ENCODE assay signal across 1 cellular context in the genomic region with DNA sequence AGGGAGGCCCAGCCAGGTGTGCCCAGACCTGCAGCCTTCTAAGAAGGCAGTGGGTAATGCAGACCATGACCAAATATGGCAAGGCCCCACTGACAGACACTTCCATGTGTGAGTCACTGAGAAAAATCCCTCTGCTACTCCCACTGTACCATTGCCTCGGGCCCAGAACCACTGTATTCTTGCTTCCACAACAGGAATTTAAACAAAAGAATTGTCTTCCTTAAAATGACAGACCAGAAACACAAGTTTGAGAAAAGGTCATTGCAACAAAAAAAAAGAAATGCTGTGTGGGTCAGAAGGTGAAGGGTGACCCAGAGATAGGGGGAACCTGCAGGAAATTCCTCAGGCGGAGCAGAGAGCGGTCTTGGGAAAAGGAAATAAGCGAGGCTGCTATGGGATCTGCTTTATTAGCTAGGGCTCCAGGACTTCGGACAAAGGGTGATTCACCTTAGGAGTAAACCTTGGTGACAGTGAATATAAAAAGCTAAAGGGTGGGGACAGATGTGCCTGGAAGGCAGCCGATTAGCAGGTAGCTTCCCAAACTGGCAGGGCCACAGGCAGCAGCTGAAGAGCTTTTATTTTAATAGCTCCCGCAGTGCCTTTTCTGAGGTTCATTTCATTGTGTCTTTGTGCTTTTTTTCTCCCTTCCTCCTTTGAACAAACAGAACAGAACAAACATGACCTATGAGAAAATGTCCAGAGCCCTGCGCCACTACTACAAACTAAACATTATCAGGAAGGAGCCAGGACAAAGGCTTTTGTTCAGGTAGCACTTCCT.
TF ChIP-seq lines count a peak whose summit lies in the region.

No MANE protein-coding gene starts in this region.

TF ChIP-seq in HepG2, 621 proteins besides CTCF, POLR2A, EP300 and RAD21 (continued from another document and continues in another):
- TF ChIP-seq, protein P1, sequence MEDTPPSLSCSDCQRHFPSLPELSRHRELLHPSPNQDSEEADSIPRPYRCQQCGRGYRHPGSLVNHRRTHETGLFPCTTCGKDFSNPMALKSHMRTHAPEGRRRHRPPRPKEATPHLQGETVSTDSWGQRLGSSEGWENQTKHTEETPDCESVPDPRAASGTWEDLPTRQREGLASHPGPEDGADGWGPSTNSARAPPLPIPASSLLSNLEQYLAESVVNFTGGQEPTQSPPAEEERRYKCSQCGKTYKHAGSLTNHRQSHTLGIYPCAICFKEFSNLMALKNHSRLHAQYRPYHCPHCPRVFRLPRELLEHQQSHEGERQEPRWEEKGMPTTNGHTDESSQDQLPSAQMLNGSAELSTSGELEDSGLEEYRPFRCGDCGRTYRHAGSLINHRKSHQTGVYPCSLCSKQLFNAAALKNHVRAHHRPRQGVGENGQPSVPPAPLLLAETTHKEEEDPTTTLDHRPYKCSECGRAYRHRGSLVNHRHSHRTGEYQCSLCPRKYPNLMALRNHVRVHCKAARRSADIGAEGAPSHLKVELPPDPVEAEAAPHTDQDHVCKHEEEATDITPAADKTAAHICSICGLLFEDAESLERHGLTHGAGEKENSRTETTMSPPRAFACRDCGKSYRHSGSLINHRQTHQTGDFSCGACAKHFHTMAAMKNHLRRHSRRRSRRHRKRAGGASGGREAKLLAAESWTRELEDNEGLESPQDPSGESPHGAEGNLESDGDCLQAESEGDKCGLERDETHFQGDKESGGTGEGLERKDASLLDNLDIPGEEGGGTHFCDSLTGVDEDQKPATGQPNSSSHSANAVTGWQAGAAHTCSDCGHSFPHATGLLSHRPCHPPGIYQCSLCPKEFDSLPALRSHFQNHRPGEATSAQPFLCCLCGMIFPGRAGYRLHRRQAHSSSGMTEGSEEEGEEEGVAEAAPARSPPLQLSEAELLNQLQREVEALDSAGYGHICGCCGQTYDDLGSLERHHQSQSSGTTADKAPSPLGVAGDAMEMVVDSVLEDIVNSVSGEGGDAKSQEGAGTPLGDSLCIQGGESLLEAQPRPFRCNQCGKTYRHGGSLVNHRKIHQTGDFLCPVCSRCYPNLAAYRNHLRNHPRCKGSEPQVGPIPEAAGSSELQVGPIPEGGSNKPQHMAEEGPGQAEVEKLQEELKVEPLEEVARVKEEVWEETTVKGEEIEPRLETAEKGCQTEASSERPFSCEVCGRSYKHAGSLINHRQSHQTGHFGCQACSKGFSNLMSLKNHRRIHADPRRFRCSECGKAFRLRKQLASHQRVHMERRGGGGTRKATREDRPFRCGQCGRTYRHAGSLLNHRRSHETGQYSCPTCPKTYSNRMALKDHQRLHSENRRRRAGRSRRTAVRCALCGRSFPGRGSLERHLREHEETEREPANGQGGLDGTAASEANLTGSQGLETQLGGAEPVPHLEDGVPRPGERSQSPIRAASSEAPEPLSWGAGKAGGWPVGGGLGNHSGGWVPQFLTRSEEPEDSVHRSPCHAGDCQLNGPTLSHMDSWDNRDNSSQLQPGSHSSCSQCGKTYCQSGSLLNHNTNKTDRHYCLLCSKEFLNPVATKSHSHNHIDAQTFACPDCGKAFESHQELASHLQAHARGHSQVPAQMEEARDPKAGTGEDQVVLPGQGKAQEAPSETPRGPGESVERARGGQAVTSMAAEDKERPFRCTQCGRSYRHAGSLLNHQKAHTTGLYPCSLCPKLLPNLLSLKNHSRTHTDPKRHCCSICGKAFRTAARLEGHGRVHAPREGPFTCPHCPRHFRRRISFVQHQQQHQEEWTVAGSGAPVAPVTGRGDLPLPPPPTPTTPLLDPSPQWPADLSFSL (CRISPR knock-in tag; IDR thresholded peaks at IDR 0.05), result no peak
- TF ChIP-seq ERF (CRISPR knock-in tag; IDR thresholded peaks at IDR 0.05) (no peak), DPF2 (CRISPR knock-in tag; IDR thresholded peaks at IDR 0.05; ENCODE audit: borderline replicate concordance, low read depth) (peak; percentile 38; the same call in 1 of the 2 replicates), NFATC3 (CRISPR knock-in tag; IDR thresholded peaks at IDR 0.05) (no peak), ZNF335 (CRISPR knock-in tag; IDR thresholded peaks at IDR 0.05) (peak; percentile 54; the same call in 1 of the 2 replicates), FLYWCH1 (CRISPR knock-in tag; IDR thresholded peaks at IDR 0.05) (no peak), ZNF274 (CRISPR knock-in tag; IDR thresholded peaks at IDR 0.05) (no peak), ZNF143 (CRISPR knock-in tag; IDR thresholded peaks at IDR 0.05) (no peak), NR2F6 (IDR thresholded peaks at IDR 0.05) (peak; percentile 72), NR2F6 (CRISPR knock-in tag; IDR thresholded peaks at IDR 0.05) (peak; percentile 85), ZNF75D (CRISPR knock-in tag; IDR thresholded peaks at IDR 0.05; ENCODE audit: borderline replicate concordance) (no peak), RORA (CRISPR knock-in tag; IDR thresholded peaks at IDR 0.05) (no peak), ZNF562 (CRISPR knock-in tag; IDR thresholded peaks at IDR 0.05; ENCODE audit: borderline replicate concordance) (no peak), ZNF44 (CRISPR knock-in tag; IDR thresholded peaks at IDR 0.05) (no peak), ZNF768 (CRISPR knock-in tag; IDR thresholded peaks at IDR 0.05) (no peak), KMT2A (CRISPR knock-in tag; IDR thresholded peaks at IDR 0.05) (no peak), SIX4 (CRISPR knock-in tag; IDR thresholded peaks at IDR 0.05) (no peak), NRL (CRISPR knock-in tag; IDR thresholded peaks at IDR 0.05; ENCODE audit: borderline replicate concordance) (no peak), ZNF180 (CRISPR knock-in tag; IDR thresholded peaks at IDR 0.05; ENCODE audit: borderline replicate concordance, low read depth) (no peak), ZSCAN20 (CRISPR knock-in tag; IDR thresholded peaks at IDR 0.05; ENCODE audit: borderline replicate concordance) (no peak), ZSCAN22 (CRISPR knock-in tag; IDR thresholded peaks at IDR 0.05) (no peak), ELF3 (CRISPR knock-in tag; IDR thresholded peaks at IDR 0.05) (peak; percentile 94), ZFP36L1 (CRISPR knock-in tag; IDR thresholded peaks at IDR 0.05) (0 out of 2 replicates have a peak, but pooled peaks have one; percentile 44)
- TF ChIP-seq, protein P2, sequence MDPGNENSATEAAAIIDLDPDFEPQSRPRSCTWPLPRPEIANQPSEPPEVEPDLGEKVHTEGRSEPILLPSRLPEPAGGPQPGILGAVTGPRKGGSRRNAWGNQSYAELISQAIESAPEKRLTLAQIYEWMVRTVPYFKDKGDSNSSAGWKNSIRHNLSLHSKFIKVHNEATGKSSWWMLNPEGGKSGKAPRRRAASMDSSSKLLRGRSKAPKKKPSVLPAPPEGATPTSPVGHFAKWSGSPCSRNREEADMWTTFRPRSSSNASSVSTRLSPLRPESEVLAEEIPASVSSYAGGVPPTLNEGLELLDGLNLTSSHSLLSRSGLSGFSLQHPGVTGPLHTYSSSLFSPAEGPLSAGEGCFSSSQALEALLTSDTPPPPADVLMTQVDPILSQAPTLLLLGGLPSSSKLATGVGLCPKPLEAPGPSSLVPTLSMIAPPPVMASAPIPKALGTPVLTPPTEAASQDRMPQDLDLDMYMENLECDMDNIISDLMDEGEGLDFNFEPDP (CRISPR knock-in tag; conservative IDR thresholded peaks at IDR 0.05), result no peak
- TF ChIP-seq, protein P3, sequence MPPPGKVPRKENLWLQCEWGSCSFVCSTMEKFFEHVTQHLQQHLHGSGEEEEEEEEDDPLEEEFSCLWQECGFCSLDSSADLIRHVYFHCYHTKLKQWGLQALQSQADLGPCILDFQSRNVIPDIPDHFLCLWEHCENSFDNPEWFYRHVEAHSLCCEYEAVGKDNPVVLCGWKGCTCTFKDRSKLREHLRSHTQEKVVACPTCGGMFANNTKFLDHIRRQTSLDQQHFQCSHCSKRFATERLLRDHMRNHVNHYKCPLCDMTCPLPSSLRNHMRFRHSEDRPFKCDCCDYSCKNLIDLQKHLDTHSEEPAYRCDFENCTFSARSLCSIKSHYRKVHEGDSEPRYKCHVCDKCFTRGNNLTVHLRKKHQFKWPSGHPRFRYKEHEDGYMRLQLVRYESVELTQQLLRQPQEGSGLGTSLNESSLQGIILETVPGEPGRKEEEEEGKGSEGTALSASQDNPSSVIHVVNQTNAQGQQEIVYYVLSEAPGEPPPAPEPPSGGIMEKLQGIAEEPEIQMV (CRISPR knock-in tag; IDR thresholded peaks at IDR 0.05; ENCODE audit: low read depth), result no peak
- TF ChIP-seq, protein P4, sequence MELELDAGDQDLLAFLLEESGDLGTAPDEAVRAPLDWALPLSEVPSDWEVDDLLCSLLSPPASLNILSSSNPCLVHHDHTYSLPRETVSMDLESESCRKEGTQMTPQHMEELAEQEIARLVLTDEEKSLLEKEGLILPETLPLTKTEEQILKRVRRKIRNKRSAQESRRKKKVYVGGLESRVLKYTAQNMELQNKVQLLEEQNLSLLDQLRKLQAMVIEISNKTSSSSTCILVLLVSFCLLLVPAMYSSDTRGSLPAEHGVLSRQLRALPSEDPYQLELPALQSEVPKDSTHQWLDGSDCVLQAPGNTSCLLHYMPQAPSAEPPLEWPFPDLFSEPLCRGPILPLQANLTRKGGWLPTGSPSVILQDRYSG (CRISPR knock-in tag; IDR thresholded peaks at IDR 0.05), result no peak
- TF ChIP-seq, protein P5, sequence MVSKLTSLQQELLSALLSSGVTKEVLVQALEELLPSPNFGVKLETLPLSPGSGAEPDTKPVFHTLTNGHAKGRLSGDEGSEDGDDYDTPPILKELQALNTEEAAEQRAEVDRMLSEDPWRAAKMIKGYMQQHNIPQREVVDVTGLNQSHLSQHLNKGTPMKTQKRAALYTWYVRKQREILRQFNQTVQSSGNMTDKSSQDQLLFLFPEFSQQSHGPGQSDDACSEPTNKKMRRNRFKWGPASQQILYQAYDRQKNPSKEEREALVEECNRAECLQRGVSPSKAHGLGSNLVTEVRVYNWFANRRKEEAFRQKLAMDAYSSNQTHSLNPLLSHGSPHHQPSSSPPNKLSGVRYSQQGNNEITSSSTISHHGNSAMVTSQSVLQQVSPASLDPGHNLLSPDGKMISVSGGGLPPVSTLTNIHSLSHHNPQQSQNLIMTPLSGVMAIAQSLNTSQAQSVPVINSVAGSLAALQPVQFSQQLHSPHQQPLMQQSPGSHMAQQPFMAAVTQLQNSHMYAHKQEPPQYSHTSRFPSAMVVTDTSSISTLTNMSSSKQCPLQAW (CRISPR knock-in tag; IDR thresholded peaks at IDR 0.05), result no peak
- TF ChIP-seq, protein P6, sequence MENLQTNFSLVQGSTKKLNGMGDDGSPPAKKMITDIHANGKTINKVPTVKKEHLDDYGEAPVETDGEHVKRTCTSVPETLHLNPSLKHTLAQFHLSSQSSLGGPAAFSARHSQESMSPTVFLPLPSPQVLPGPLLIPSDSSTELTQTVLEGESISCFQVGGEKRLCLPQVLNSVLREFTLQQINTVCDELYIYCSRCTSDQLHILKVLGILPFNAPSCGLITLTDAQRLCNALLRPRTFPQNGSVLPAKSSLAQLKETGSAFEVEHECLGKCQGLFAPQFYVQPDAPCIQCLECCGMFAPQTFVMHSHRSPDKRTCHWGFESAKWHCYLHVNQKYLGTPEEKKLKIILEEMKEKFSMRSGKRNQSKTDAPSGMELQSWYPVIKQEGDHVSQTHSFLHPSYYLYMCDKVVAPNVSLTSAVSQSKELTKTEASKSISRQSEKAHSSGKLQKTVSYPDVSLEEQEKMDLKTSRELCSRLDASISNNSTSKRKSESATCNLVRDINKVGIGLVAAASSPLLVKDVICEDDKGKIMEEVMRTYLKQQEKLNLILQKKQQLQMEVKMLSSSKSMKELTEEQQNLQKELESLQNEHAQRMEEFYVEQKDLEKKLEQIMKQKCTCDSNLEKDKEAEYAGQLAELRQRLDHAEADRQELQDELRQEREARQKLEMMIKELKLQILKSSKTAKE (CRISPR knock-in tag; IDR thresholded peaks at IDR 0.05; ENCODE audit: borderline replicate concordance), result no peak
- TF ChIP-seq, protein P7, sequence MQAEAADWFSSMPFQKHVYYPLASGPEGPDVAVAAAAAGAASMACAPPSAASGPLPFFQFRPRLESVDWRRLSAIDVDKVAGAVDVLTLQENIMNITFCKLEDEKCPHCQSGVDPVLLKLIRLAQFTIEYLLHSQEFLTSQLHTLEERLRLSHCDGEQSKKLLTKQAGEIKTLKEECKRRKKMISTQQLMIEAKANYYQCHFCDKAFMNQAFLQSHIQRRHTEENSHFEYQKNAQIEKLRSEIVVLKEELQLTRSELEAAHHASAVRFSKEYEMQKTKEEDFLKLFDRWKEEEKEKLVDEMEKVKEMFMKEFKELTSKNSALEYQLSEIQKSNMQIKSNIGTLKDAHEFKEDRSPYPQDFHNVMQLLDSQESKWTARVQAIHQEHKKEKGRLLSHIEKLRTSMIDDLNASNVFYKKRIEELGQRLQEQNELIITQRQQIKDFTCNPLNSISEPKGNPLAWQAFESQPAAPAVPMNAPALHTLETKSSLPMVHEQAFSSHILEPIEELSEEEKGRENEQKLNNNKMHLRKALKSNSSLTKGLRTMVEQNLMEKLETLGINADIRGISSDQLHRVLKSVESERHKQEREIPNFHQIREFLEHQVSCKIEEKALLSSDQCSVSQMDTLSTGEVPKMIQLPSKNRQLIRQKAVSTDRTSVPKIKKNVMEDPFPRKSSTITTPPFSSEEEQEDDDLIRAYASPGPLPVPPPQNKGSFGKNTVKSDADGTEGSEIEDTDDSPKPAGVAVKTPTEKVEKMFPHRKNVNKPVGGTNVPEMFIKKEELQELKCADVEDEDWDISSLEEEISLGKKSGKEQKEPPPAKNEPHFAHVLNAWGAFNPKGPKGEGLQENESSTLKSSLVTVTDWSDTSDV (CRISPR knock-in tag; IDR thresholded peaks at IDR 0.05), result no peak
- TF ChIP-seq, protein P8, sequence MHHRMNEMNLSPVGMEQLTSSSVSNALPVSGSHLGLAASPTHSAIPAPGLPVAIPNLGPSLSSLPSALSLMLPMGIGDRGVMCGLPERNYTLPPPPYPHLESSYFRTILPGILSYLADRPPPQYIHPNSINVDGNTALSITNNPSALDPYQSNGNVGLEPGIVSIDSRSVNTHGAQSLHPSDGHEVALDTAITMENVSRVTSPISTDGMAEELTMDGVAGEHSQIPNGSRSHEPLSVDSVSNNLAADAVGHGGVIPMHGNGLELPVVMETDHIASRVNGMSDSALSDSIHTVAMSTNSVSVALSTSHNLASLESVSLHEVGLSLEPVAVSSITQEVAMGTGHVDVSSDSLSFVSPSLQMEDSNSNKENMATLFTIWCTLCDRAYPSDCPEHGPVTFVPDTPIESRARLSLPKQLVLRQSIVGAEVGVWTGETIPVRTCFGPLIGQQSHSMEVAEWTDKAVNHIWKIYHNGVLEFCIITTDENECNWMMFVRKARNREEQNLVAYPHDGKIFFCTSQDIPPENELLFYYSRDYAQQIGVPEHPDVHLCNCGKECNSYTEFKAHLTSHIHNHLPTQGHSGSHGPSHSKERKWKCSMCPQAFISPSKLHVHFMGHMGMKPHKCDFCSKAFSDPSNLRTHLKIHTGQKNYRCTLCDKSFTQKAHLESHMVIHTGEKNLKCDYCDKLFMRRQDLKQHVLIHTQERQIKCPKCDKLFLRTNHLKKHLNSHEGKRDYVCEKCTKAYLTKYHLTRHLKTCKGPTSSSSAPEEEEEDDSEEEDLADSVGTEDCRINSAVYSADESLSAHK (CRISPR knock-in tag; IDR thresholded peaks at IDR 0.05; ENCODE audit: borderline replicate concordance), result no peak
- TF ChIP-seq, protein P9, sequence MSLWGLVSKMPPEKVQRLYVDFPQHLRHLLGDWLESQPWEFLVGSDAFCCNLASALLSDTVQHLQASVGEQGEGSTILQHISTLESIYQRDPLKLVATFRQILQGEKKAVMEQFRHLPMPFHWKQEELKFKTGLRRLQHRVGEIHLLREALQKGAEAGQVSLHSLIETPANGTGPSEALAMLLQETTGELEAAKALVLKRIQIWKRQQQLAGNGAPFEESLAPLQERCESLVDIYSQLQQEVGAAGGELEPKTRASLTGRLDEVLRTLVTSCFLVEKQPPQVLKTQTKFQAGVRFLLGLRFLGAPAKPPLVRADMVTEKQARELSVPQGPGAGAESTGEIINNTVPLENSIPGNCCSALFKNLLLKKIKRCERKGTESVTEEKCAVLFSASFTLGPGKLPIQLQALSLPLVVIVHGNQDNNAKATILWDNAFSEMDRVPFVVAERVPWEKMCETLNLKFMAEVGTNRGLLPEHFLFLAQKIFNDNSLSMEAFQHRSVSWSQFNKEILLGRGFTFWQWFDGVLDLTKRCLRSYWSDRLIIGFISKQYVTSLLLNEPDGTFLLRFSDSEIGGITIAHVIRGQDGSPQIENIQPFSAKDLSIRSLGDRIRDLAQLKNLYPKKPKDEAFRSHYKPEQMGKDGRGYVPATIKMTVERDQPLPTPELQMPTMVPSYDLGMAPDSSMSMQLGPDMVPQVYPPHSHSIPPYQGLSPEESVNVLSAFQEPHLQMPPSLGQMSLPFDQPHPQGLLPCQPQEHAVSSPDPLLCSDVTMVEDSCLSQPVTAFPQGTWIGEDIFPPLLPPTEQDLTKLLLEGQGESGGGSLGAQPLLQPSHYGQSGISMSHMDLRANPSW (CRISPR knock-in tag; IDR thresholded peaks at IDR 0.05; ENCODE audit: borderline replicate concordance), result no peak
